25 cellular contexts compared by ENCODE assay signal in the genomic region with DNA sequence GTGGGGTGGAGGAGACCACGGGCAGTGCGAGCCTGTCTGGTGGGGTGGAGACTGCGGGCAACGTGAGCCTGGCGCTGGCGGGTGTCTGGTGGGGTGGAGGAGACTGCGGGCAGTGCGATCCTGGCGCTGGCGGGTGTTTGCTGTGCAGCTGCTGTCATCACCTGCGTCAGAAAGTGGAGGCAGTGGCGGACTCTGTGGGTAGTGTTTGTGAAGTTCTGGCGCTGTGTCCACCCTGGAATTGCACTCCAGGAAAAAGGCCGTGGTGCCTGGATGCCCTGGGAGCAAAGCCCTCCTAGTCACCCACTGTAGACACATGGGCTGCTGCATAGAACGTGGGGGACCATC. TPM values are rescaled to one million over a fixed set of nuclear protein-coding genes. Genes with fewer than 3 reads are reported as not detected.
DNase-seq lines count a peak whose midpoint lies in the region; ATAC-seq and TF ChIP-seq lines count a peak whose summit lies in the region.
"Had no signal": no experiment of that assay in that cellular context is flagged by ENCODE, and none has a peak within 500 bp of the region (broad histone marks: within the 10 kb centered on the region; RNA-seq: fewer than 3 reads in every experiment).

No MANE protein-coding gene starts in this region.

- no peak overlapping the region for H3K4me3 ChIP-seq in Peyer's patch
- H3K4me3 ChIP-seq: BLaER1, SK-N-MC had no signal

- TF ChIP-seq CTCF in Peyer's patch (IDR thresholded peaks at IDR 0.05), result no peak
- TF ChIP-seq CTCF in progenitor cell of endocrine pancreas (IDR thresholded peaks at IDR 0.05; ENCODE audit: unreplicated experiment), result no peak

- H3K27me3 Mint-ChIP-seq in progenitor cell of endocrine pancreas, result no peaks in the 10 kb centered on the region
- no peaks in the 10 kb centered on the region for H3K27me3 Mint-ChIP-seq in activated CD4-positive, alpha-beta T cell treated with anti-CD3 and anti-CD28 coated beads, Interleukin-2, amount 10 ng/mL, durations not matched to agents 24 days and 14 days

- TF ChIP-seq POLR2A in Peyer's patch (IDR thresholded peaks at IDR 0.05), result no peak

- H3K9me3 ChIP-seq in Peyer's patch, result no peaks in the 10 kb centered on the region
- H3K9me3 ChIP-seq: BLaER1 had no signal

- intact Hi-C loops in activated CD4-positive, alpha-beta T cell treated with anti-CD3 and anti-CD28 coated beads, Interleukin-2, amount 10 ng/mL, durations not matched to agents 24 days and 14 days (cut with micrococcal nuclease), result no loop called here

- DNase-seq in COLO668 (lab: John Stamatoyannopoulos, UW; ENCODE audit: unreplicated experiment) (peak; percentile 41), Peyer's patch (peak in 2 of 3 donors; percentile 24 to 38), left lobe of liver (ENCODE audit: low spot score) (peak; percentile 22), progenitor cell of endocrine pancreas (ENCODE audit: low spot score, unreplicated experiment) (no peak), hypothalamus (lab: John Stamatoyannopoulos, UW) (no peak), DMS153 treated with DMSO at 0.1 percent for 48 hours (lab: John Stamatoyannopoulos, UW; ENCODE audit: unreplicated experiment) (no peak)
- DNase-seq in activated CD4-positive, alpha-beta T cell treated with anti-CD3 and anti-CD28 coated beads, Interleukin-2, amount 10 ng/mL, durations not matched to agents 24 days and 14 days, result no peak
- DNase-seq: Caco-2; CD4-positive, alpha-beta memory T cell; DMS79; EL; GDM1; Karpas-422; NCI-H1092 treated with DMSO at 0.1 percent for 48 hours; NCI-H1436; NCI-H187 treated with DMSO at 0.1 percent for 48 hours; NCI-H526 treated with DMSO at 0.1 percent for 48 hours; SIG-M5 had no signal

- no peaks in the 10 kb centered on the region for H3K4me1 Mint-ChIP-seq in progenitor cell of endocrine pancreas (ENCODE audit: low read depth)
- H3K4me1 Mint-ChIP-seq in activated CD4-positive, alpha-beta T cell treated with anti-CD3 and anti-CD28 coated beads, Interleukin-2, amount 10 ng/mL, durations not matched to agents 24 days and 14 days, result peaks cover 3% of the 10 kb centered on the region

- H3K36me3 ChIP-seq in Peyer's patch, result no peaks in the 10 kb centered on the region
- H3K36me3 ChIP-seq: BLaER1 had no signal

- H3K9me3 Mint-ChIP-seq in progenitor cell of endocrine pancreas (ENCODE audit: low read depth), result no peaks in the 10 kb centered on the region
- H3K9me3 Mint-ChIP-seq in activated CD4-positive, alpha-beta T cell treated with anti-CD3 and anti-CD28 coated beads, Interleukin-2, amount 10 ng/mL, durations not matched to agents 24 days and 14 days, result no peaks in the 10 kb centered on the region

- no peak for ATAC-seq in left lobe of liver
- ATAC-seq: HepG2 had no signal

- no peaks in the 10 kb centered on the region for H3K4me1 ChIP-seq in Peyer's patch
- H3K4me1 ChIP-seq: Caco-2 had no signal

- no peaks in the 10 kb centered on the region for H3K36me3 Mint-ChIP-seq in progenitor cell of endocrine pancreas (ENCODE audit: insufficient read depth)
- no peaks in the 10 kb centered on the region for H3K36me3 Mint-ChIP-seq in activated CD4-positive, alpha-beta T cell treated with anti-CD3 and anti-CD28 coated beads, Interleukin-2, amount 10 ng/mL, durations not matched to agents 24 days and 14 days (ENCODE audit: low read depth)

- no peaks in the 10 kb centered on the region for H3K27me3 ChIP-seq in Peyer's patch
- H3K27me3 ChIP-seq: BLaER1 had no signal

- peak overlapping the region; percentile 49 for H3K27ac Mint-ChIP-seq in progenitor cell of endocrine pancreas
- no peak overlapping the region for H3K27ac Mint-ChIP-seq in activated CD4-positive, alpha-beta T cell treated with anti-CD3 and anti-CD28 coated beads, Interleukin-2, amount 10 ng/mL, durations not matched to agents 24 days and 14 days

- no peak overlapping the region for H3K27ac ChIP-seq in Peyer's patch
- H3K27ac ChIP-seq: BLaER1, RWPE1, SK-N-MC had no signal

- no peak overlapping the region for H3K4me3 Mint-ChIP-seq in progenitor cell of endocrine pancreas (ENCODE audit: low read depth)
- H3K4me3 Mint-ChIP-seq in activated CD4-positive, alpha-beta T cell treated with anti-CD3 and anti-CD28 coated beads, Interleukin-2, amount 10 ng/mL, durations not matched to agents 24 days and 14 days, result no peak overlapping the region
- H3K4me3 Mint-ChIP-seq: CD4-positive, alpha-beta memory T cell had no signal

RNA-seq across cellular contexts. Expression of gene TEX29, which starts 6.2 kb away (rescaled TPM):
- not detected for total RNA-seq in Peyer's patch
- total RNA-seq in left lobe of liver, result 0.53 TPM
- 0.43 and 0.44 TPM in 2 replicates for total RNA-seq in progenitor cell of endocrine pancreas
- 0.50 and 0.51 TPM in 2 replicates for total RNA-seq in activated CD4-positive, alpha-beta T cell treated with anti-CD3 and anti-CD28 coated beads, Interleukin-2, amount 10 ng/mL, durations not matched to agents 24 days and 14 days
- total RNA-seq: Caco-2, H4, M059J, NCI-H460 had no signal

Comparison
In these comparisons a context has a peak if more than half of its experiments do, and no peak if none do; other contexts are left out.
1. DNase-seq: peak in COLO668 (single experiment), Peyer's patch (2 of 3) and left lobe of liver (single experiment); none in progenitor cell of endocrine pancreas (single experiment), hypothalamus (0 of 51), activated CD4-positive, alpha-beta T cell treated with anti-CD3 and anti-CD28 coated beads, Interleukin-2, amount 10 ng/mL, durations not matched to agents 24 days and 14 days (single experiment) and DMS153 treated with DMSO at 0.1 percent for 48 hours (single experiment).